8 cellular contexts compared by ENCODE assay signal in genomic region chr1:228141082-228141870, GRCh38. TPM values are rescaled to one million over a fixed set of nuclear protein-coding genes. Genes with fewer than 3 reads are reported as not detected.
DNase-seq lines count a peak whose midpoint lies in the region; ATAC-seq and TF ChIP-seq lines count a peak whose summit lies in the region.

No MANE protein-coding gene starts in this region.

- H3K4me3 Mint-ChIP-seq in CD8-positive, alpha-beta T cell, result peak overlapping the region; percentile 94
- peak overlapping the region; percentile 84 to 98 (median 96) for H3K4me3 Mint-ChIP-seq in IgD-negative memory B cell

- H3K36me3 Mint-ChIP-seq in CD8-positive, alpha-beta T cell, result peaks cover 24% of the 10 kb centered on the region
- no peaks in the 10 kb centered on the region for H3K36me3 Mint-ChIP-seq in IgD-negative memory B cell
- H3K36me3 Mint-ChIP-seq in activated naive CD4-positive, alpha-beta T cell treated with anti-CD3 and anti-CD28 coated beads, Interleukin-2, amount 50 U/mL, for 72 hours, result peaks cover 9 to 11% of the 10 kb centered on the region in 2 donors

- H3K4me1 ChIP-seq in CD8-positive, alpha-beta T cell (ENCODE audit: insufficient read depth, low read length), result peaks cover 47% of the 10 kb centered on the region

- TF ChIP-seq CTCF in CD8-positive, alpha-beta T cell (IDR thresholded peaks at IDR 0.05), result no peak
- TF ChIP-seq CTCF in retinal pigment epithelial cell (conservative IDR thresholded peaks at IDR 0.05; ENCODE audit: low read depth, low read length), result no peak
- no peak for TF ChIP-seq CTCF in omental fat pad (IDR thresholded peaks at IDR 0.05)

- H3K9me3 ChIP-seq in CD8-positive, alpha-beta T cell (ENCODE audit: low read length), result no peaks in the 10 kb centered on the region

- ATAC-seq in CD8-positive, alpha-beta T cell, result no peak
- ATAC-seq in activated naive CD4-positive, alpha-beta T cell treated with anti-CD3 and anti-CD28 coated beads, Interleukin-2, amount 50 U/mL, for 72 hours, result no peak
- peak; percentile 28 for ATAC-seq in left ventricle myocardium superior
- no peak for ATAC-seq in HG03442 (IDR thresholded peaks at IDR 0.05; ENCODE audit: unreplicated experiment)
- no peak for ATAC-seq in omental fat pad (ENCODE audit: low FRiP score)

- CTCF ChIA-PET in CD8-positive, alpha-beta T cell (lab: Charles Lee), result interaction anchor here (0.6 to 7.3 kb wide), 4 partner anchors 21 to 291 kb away, joined by 3 to 49 read pairs (median 4); partner anchors contain the start of gene IBA57

- intact Hi-C loops in CD8-positive, alpha-beta T cell (cut with DNase I, micrococcal nuclease), result loop anchor here (1.0 to 2.0 kb wide), 2 partner anchors 16 to 38 kb away; partner anchors contain the start of gene C1orf35 (in 1 of the 2)
- intact Hi-C loops in left ventricle myocardium superior (cut with micrococcal nuclease), result no loop called here

- POLR2A ChIA-PET in CD8-positive, alpha-beta T cell (lab: Charles Lee), result interaction anchor here (0.6 to 3.8 kb wide), 12 partner anchors 9 to 1202 kb away, joined by 3 to 51 read pairs (median 5); partner anchors contain the start of genes GJC2, IBA57 and MRPL55

- H3K4me1 Mint-ChIP-seq in CD8-positive, alpha-beta T cell (ENCODE audit: low read depth), result peaks cover 59% of the 10 kb centered on the region
- H3K4me1 Mint-ChIP-seq in IgD-negative memory B cell, result peaks cover 7 to 38% (median 30%) of the 10 kb centered on the region in 3 donors

- H3K36me3 ChIP-seq in CD8-positive, alpha-beta T cell (ENCODE audit: insufficient read depth, low read length), result peaks cover 8% of the 10 kb centered on the region

- H3K4me3 ChIP-seq in CD8-positive, alpha-beta T cell (ENCODE audit: low read depth, low read length), result peak overlapping the region; percentile 91
- peak overlapping the region; percentile 87 for H3K4me3 ChIP-seq in retinal pigment epithelial cell (ENCODE audit: low read length)

- H3K27me3 ChIP-seq in CD8-positive, alpha-beta T cell (ENCODE audit: insufficient read depth, low read length), result no peaks in the 10 kb centered on the region

- DNase-seq in CD8-positive, alpha-beta T cell, result no peak
- DNase-seq in activated naive CD4-positive, alpha-beta T cell treated with anti-CD3 and anti-CD28 coated beads, Interleukin-2, amount 50 U/mL, for 72 hours (ENCODE audit: low spot score in 2 of 2), result peak in 1 of 2 donors; percentile 64
- DNase-seq in left ventricle myocardium superior (peak; percentile 79), retinal pigment epithelial cell (ENCODE audit: low read depth) (no peak), omental fat pad (ENCODE audit: low spot score) (no peak), NCI-H187 treated with DMSO at 0.1 percent for 48 hours (lab: John Stamatoyannopoulos, UW) (no peak)

- peak overlapping the region; percentile 96 for H3K27ac ChIP-seq in CD8-positive, alpha-beta T cell (ENCODE audit: low read depth, low read length)

- peak overlapping the region; percentile 99 for H3K27ac Mint-ChIP-seq in CD8-positive, alpha-beta T cell
- H3K27ac Mint-ChIP-seq in IgD-negative memory B cell, result peak overlapping the region; percentile 84 to 99 (median 88)
- peak overlapping the region; percentile 95 to 97 for H3K27ac Mint-ChIP-seq in activated naive CD4-positive, alpha-beta T cell treated with anti-CD3 and anti-CD28 coated beads, Interleukin-2, amount 50 U/mL, for 72 hours

- no peaks in the 10 kb centered on the region for H3K27me3 Mint-ChIP-seq in CD8-positive, alpha-beta T cell (ENCODE audit: low read depth)
- H3K27me3 Mint-ChIP-seq in IgD-negative memory B cell, result no peaks in the 10 kb centered on the region

- no peaks in the 10 kb centered on the region for H3K9me3 Mint-ChIP-seq in CD8-positive, alpha-beta T cell
- no peaks in the 10 kb centered on the region for H3K9me3 Mint-ChIP-seq in IgD-negative memory B cell
- H3K9me3 Mint-ChIP-seq in activated naive CD4-positive, alpha-beta T cell treated with anti-CD3 and anti-CD28 coated beads, Interleukin-2, amount 50 U/mL, for 72 hours, result no peaks in the 10 kb centered on the region

RNA-seq across cellular contexts. Expression of gene GUK1, which starts 1.2 kb away (rescaled TPM):
- total RNA-seq in CD8-positive, alpha-beta T cell, result 100 to 1,000 TPM; 548 to 551 TPM
- 250 TPM for polyA plus RNA-seq in IgD-negative memory B cell
- total RNA-seq in activated naive CD4-positive, alpha-beta T cell treated with anti-CD3 and anti-CD28 coated beads, Interleukin-2, amount 50 U/mL, for 72 hours, result 100 to 1,000 TPM; 206 to 293 TPM
- total RNA-seq in left ventricle myocardium superior (175 TPM), omental fat pad (100 to 1,000 TPM; 285 to 404 (median 308) TPM)

RNA-seq across cellular contexts. Expression of gene GJC2, which starts 8.5 kb away (rescaled TPM):
- total RNA-seq in CD8-positive, alpha-beta T cell, result 1 to 10 TPM; 5.9 to 8.2 TPM
- polyA plus RNA-seq in IgD-negative memory B cell, result not detected
- under 1 TPM; 0.16 to 0.86 TPM for total RNA-seq in activated naive CD4-positive, alpha-beta T cell treated with anti-CD3 and anti-CD28 coated beads, Interleukin-2, amount 50 U/mL, for 72 hours
- total RNA-seq in left ventricle myocardium superior (1.7 TPM), omental fat pad (1 to 10 TPM; 1.9 to 5.5 (median 2.9) TPM)

RNA-seq across cellular contexts. Expression of gene IBA57, which starts 24.3 kb away (rescaled TPM):
- total RNA-seq in CD8-positive, alpha-beta T cell, result 10 to 100 TPM; 23.5 to 23.8 TPM
- polyA plus RNA-seq in IgD-negative memory B cell, result 3.3 TPM
- 10 to 100 TPM in 1 of 2 donors, 1 to 10 TPM in 1; 3.2 to 12.8 TPM for total RNA-seq in activated naive CD4-positive, alpha-beta T cell treated with anti-CD3 and anti-CD28 coated beads, Interleukin-2, amount 50 U/mL, for 72 hours
- total RNA-seq in left ventricle myocardium superior (11.2 TPM), omental fat pad (1 to 10 TPM; 5.1 to 7.6 (median 6.5) TPM)

RNA-seq across cellular contexts. Expression of gene MRPL55, which starts 32.2 kb away (rescaled TPM):
- total RNA-seq in CD8-positive, alpha-beta T cell, result 10 to 100 TPM; 90.2 to 90.7 TPM
- 146 TPM for polyA plus RNA-seq in IgD-negative memory B cell
- 10 to 100 TPM; 50.6 to 52.5 TPM for total RNA-seq in activated naive CD4-positive, alpha-beta T cell treated with anti-CD3 and anti-CD28 coated beads, Interleukin-2, amount 50 U/mL, for 72 hours
- total RNA-seq in left ventricle myocardium superior, result 58.6 TPM
- total RNA-seq in omental fat pad, result 10 to 100 TPM; 47.1 to 95.5 (median 71.7) TPM

RNA-seq across cellular contexts. Expression of gene C1orf35, which starts 38.2 kb away (rescaled TPM):
- 10 to 100 TPM; 28.4 to 30.2 TPM for total RNA-seq in CD8-positive, alpha-beta T cell
- 15.8 TPM for polyA plus RNA-seq in IgD-negative memory B cell
- total RNA-seq in activated naive CD4-positive, alpha-beta T cell treated with anti-CD3 and anti-CD28 coated beads, Interleukin-2, amount 50 U/mL, for 72 hours, result 10 to 100 TPM; 17.6 to 19.4 TPM
- total RNA-seq in left ventricle myocardium superior (10.5 TPM), omental fat pad (10 to 100 TPM in 2 of 4 donors, 1 to 10 TPM in 2; 5.1 to 17.2 (median 8.8) TPM)
